8 cellular contexts compared by ENCODE assay signal in the genomic region with DNA sequence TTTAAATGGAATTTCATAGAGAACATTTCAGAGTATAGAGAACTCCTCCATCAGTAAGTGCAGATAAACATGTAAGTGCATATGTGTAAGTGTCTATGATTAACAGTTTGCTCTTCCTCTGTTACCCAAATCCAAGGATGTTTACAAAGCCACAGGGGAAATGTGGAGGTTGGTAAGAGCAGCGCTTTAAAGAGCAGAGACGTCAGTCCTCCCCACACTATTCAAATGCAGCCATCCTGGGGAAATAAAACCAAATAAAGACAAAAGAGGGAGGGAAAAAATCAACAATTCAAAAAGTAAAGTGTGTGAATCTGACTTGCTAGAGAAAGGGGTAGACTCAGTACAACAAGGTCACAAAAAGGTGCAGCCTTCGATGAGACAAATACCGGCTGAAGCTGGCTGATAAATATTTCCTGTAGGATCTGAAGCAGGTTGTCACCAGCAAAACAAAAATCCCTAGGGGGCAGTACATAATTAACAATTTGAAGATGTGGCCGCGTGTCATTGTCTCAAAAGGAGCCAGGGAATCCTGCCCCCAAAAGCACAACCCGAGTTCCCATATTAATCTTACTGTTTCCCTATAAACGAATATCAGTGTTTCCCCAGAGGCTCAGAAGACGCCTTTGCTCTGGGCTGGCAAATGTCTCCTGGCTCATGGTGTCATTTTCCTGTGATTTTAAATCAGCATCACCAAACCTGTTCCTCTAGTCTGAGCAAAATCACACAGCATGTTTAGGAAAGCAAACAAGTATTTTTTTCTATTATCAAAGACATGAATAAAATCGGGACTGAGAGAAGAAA.
DNase-seq lines count a peak whose midpoint lies in the region; ATAC-seq, FAIRE-seq and TF ChIP-seq lines count a peak whose summit lies in the region.

No MANE protein-coding gene starts in this region.

- 13% methylated on average over 10 of the region's 10 CpGs for WGBS in HepG2 (ENCODE audit: low lambda C conversion rate)

- TF ChIP-seq RAD21 in HepG2 (CRISPR knock-in tag; IDR thresholded peaks at IDR 0.05), result no peak

- TF ChIP-seq CTCF in HepG2 (CRISPR knock-in tag; IDR thresholded peaks at IDR 0.05) (peak; percentile 47), coronary artery (IDR thresholded peaks at IDR 0.05) (no peak)

- POLR2A ChIA-PET in HepG2 (lab: Yijun Ruan, JAX), result no interaction called here

- H3K9ac ChIP-seq in adipocyte (ENCODE audit: low read length), result no peak overlapping the region
- H3K9ac ChIP-seq in HepG2 (ENCODE audit: insufficient read depth, low read depth, low read length), result no peak overlapping the region

- TF ChIP-seq EP300 in HepG2 (IDR thresholded peaks at IDR 0.05; ENCODE audit: low read depth in 2 of 2, low read length in 2 of 2), result no peak
- TF ChIP-seq EP300 in HepG2 (CRISPR knock-in tag; IDR thresholded peaks at IDR 0.05; ENCODE audit: borderline replicate concordance), result no peak

- intact Hi-C loops in HepG2 (cut with micrococcal nuclease; ENCODE audit: unreplicated experiment), result loop anchor here (1.0 kb wide), 2 partner anchors 178 to 770 kb away; no protein-coding TSS in a partner anchor

- H3K79me2 ChIP-seq in HepG2 (ENCODE audit: insufficient read depth, low read length), result no peaks in the 10 kb centered on the region

- H4K20me1 ChIP-seq in HepG2 (ENCODE audit: insufficient read depth, low read length), result no peaks in the 10 kb centered on the region

- no TSS peak for BruUV-seq in HepG2 (replicated peaks; lab: Mats Ljungman, UMichigan)

- H3K4me1 ChIP-seq in adipocyte (ENCODE audit: control insufficient read depth, insufficient read depth, low read length) (peaks cover 13% of the 10 kb centered on the region), HepG2 (ENCODE audit: insufficient read depth, low read length) (no peaks in the 10 kb centered on the region)

- no peaks in the 10 kb centered on the region for H3K27me3 ChIP-seq in adipocyte (replicated peaks; ENCODE audit: control insufficient read depth, insufficient read depth, low read length)
- H3K27me3 ChIP-seq in HepG2 (ENCODE audit: control insufficient read depth in 1 of 2, insufficient read depth in 2 of 2, low read length in 2 of 2), result peaks cover 0 to 14% of the 10 kb centered on the region in 2 experiments; a peak in 2 of 5 replicates

- H3K36me3 ChIP-seq in adipocyte (ENCODE audit: control insufficient read depth, insufficient read depth, low read length, severe bottlenecking), result no peaks in the 10 kb centered on the region
- no peaks in the 10 kb centered on the region for H3K36me3 ChIP-seq in HepG2 (replicated peaks in 1 of 2; ENCODE audit: control insufficient read depth in 1 of 2, insufficient read depth in 2 of 2, low read length in 2 of 2)

- no peaks in the 10 kb centered on the region for H3K9me3 ChIP-seq in adipocyte (ENCODE audit: control insufficient read depth, low read length)
- H3K9me3 ChIP-seq in HepG2 (ENCODE audit: low read length), result no peaks in the 10 kb centered on the region

- no peak overlapping the region for H2AFZ ChIP-seq in HepG2 (ENCODE audit: low read length)

- no peak overlapping the region for H3K4me3 ChIP-seq in adipocyte (ENCODE audit: low read length)
- no peak overlapping the region for H3K4me3 ChIP-seq in HepG2 (replicated peaks in 1 of 3; ENCODE audit: insufficient read depth in 1 of 3, low read depth in 2 of 3, low read length in 3 of 3)
- no peak overlapping the region for H3K4me3 ChIP-seq in coronary artery

- in situ Hi-C loops in HepG2 (cut with HindIII; ENCODE audit: extremely low pct_ligation_motif_present, low pct_unique_long_range_greater_than_20kb), result loop anchor here (10.0 kb wide), 1 partner anchor 774 kb away; no protein-coding TSS in a partner anchor

- TF ChIP-seq POLR2A in HepG2 (IDR thresholded peaks at IDR 0.05; ENCODE audit: insufficient read depth in 1 of 2, low read depth in 2 of 2, low read length in 2 of 2), result no peak

- CTCF ChIA-PET in HepG2 (lab: Yijun Ruan, JAX; ENCODE audit: low intra/inter-chr PET ratio, low total read pairs), result interaction anchor here (1.3 kb wide), 1 partner anchor 178 kb away, joined by 4 read pairs; no protein-coding TSS in a partner anchor

- H3K4me2 ChIP-seq in HepG2 (ENCODE audit: low read depth, low read length), result no peak overlapping the region

- FAIRE-seq in HepG2 (lab: Jason Lieb, UNC), result no peak

- ATAC-seq in HepG2 (peak; percentile 65), GM19452 (IDR thresholded peaks at IDR 0.05; ENCODE audit: unreplicated experiment) (no peak)

- DNase-seq in ELR (ENCODE audit: low read depth) (peak; percentile 64), NCI-H146 treated with DMSO at 0.1 percent for 48 hours (lab: John Stamatoyannopoulos, UW; ENCODE audit: unreplicated experiment) (peak; percentile 0), adipocyte (ENCODE audit: low read depth) (peak; percentile 40), HepG2 (ENCODE audit: low spot score) (peak; percentile 26), kidney glomerular epithelial cell (lab: John Stamatoyannopoulos, UW) (no peak), coronary artery (ENCODE audit: low spot score) (no peak)
- DNase-seq in activated CD4-positive, CD25-positive, alpha-beta regulatory T cell treated with anti-CD3 and anti-CD28 coated beads, Interleukin-2, amount 50 U/mL, for 72 hours, result no peak

- H3K27ac ChIP-seq in HepG2 (ENCODE audit: extremely low read length, insufficient read depth, low read length) (no peak overlapping the region), coronary artery (no peak overlapping the region)

TF ChIP-seq in HepG2, 621 proteins besides CTCF, POLR2A, EP300 and RAD21:
- TF ChIP-seq, protein P1, sequence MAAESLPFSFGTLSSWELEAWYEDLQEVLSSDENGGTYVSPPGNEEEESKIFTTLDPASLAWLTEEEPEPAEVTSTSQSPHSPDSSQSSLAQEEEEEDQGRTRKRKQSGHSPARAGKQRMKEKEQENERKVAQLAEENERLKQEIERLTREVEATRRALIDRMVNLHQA (CRISPR knock-in tag; IDR thresholded peaks at IDR 0.05), result no peak
- peak; percentile 62 for TF ChIP-seq STAG1 (CRISPR knock-in tag; IDR thresholded peaks at IDR 0.05)

Comparison
In these comparisons a context has a peak if more than half of its experiments do, and no peak if none do; other contexts are left out.
1. DNase-seq: peak in ELR (single experiment), NCI-H146 treated with DMSO at 0.1 percent for 48 hours (single experiment), adipocyte (single experiment) and HepG2 (single experiment); none in activated CD4-positive, CD25-positive, alpha-beta regulatory T cell treated with anti-CD3 and anti-CD28 coated beads, Interleukin-2, amount 50 U/mL, for 72 hours (single experiment), kidney glomerular epithelial cell (single experiment) and coronary artery (single experiment).